Comparison of ENCODE assay signal across 9 cellular contexts in genomic region chr10:125343118-125343752, GRCh38.
DNase-seq lines count a peak whose midpoint lies in the region; FAIRE-seq and TF ChIP-seq lines count a peak whose summit lies in the region.
"Had no signal": no experiment of that assay in that cellular context is flagged by ENCODE, and none has a peak within 500 bp of the region (broad histone marks: within the 10 kb centered on the region; RNA-seq: fewer than 3 reads in every experiment).

No MANE protein-coding gene starts in this region.

- H3K4me3 ChIP-seq in A673 (ENCODE audit: low read depth, low read length, poor library complexity, severe bottlenecking): no peak overlapping the region

- in situ Hi-C loops in GM13976 (cut with MboI; ENCODE audit: low sequenced_read_pairs, unreplicated experiment): no loop called here

- H3K27ac ChIP-seq in A673 (ENCODE audit: low read depth, low read length, poor library complexity, severe bottlenecking): no peak overlapping the region
- H3K27ac ChIP-seq in VCaP: peak overlapping the region; percentile 90

- intact Hi-C loops in A673 (cut with micrococcal nuclease; ENCODE audit: unreplicated experiment): loop anchor here (5.0 kb wide), 2 partner anchors 296 to 351 kb away; no protein-coding TSS in a partner anchor

- no TSS peak for BruUV-seq in A673 (replicated peaks; lab: Mats Ljungman, UMichigan)

- H3K9me3 ChIP-seq in A673 (ENCODE audit: low read depth, low read length, poor library complexity, severe bottlenecking): no peaks in the 10 kb centered on the region

- POLR2A ChIA-PET in A673 (lab: Charles Lee; ENCODE audit: low non-redundant PET): no interaction called here
- POLR2A ChIA-PET in activated CD4-positive, alpha-beta memory T cell treated with anti-CD3 and anti-CD28 coated beads, Interleukin-2, amount 10 ng/mL, durations not matched to agents 7 days and 5 days (lab: Charles Lee): no interaction called here

- H3K36me3 Mint-ChIP-seq in activated CD4-positive, alpha-beta memory T cell treated with anti-CD3 and anti-CD28 coated beads, Interleukin-2, amount 10 ng/mL, durations not matched to agents 7 days and 5 days (ENCODE audit: low read depth): no peaks in the 10 kb centered on the region

- H3K4me1 ChIP-seq in A673 (ENCODE audit: insufficient read depth, low read length, poor library complexity, severe bottlenecking): no peaks in the 10 kb centered on the region

- no peaks in the 10 kb centered on the region for H3K36me3 ChIP-seq in A673 (ENCODE audit: insufficient read depth, low read length, poor library complexity, severe bottlenecking)

- H3K4me3 Mint-ChIP-seq in activated CD4-positive, alpha-beta memory T cell treated with anti-CD3 and anti-CD28 coated beads, Interleukin-2, amount 10 ng/mL, durations not matched to agents 7 days and 5 days: no peak overlapping the region
- H3K4me3 Mint-ChIP-seq: central memory CD8-positive, alpha-beta T cell had no signal

- no peak overlapping the region for H3K27ac Mint-ChIP-seq in activated CD4-positive, alpha-beta memory T cell treated with anti-CD3 and anti-CD28 coated beads, Interleukin-2, amount 10 ng/mL, durations not matched to agents 7 days and 5 days

- TF ChIP-seq CTCF in A673 (conservative IDR thresholded peaks at IDR 0.05; ENCODE audit: low read depth, low read length) (peak; percentile 67), GM13976 (IDR thresholded peaks at IDR 0.05; ENCODE audit: borderline replicate concordance, control extremely low read depth, extremely low read depth, insufficient read depth, missing control alignments) (peak; percentile 50), VCaP (conservative IDR thresholded peaks at IDR 0.05) (peak; percentile 31; the same call in 1 of the 2 replicates)

- DNase-seq in A673 (ENCODE audit: low spot score) (peak; percentile 31), GM13976 (ENCODE audit: low spot score) (peak; percentile 25), NCI-H1105 treated with DMSO at 0.1 percent for 48 hours (lab: John Stamatoyannopoulos, UW) (no peak), NCI-H226 (no peak), GOT3 (lab: John Stamatoyannopoulos, UW) (no peak)
- DNase-seq in activated CD4-positive, alpha-beta memory T cell treated with anti-CD3 and anti-CD28 coated beads, Interleukin-2, amount 10 ng/mL, durations not matched to agents 7 days and 5 days: no peak

- H3K27me3 ChIP-seq in A673 (replicated peaks; ENCODE audit: insufficient read depth, low read depth, low read length, poor library complexity): no peaks in the 10 kb centered on the region

- CTCF ChIA-PET in A673 (lab: Charles Lee): interaction anchor here (0.7 kb wide), 1 partner anchor 295 kb away, joined by 3 read pairs; no protein-coding TSS in a partner anchor
- CTCF ChIA-PET in activated CD4-positive, alpha-beta memory T cell treated with anti-CD3 and anti-CD28 coated beads, Interleukin-2, amount 10 ng/mL, durations not matched to agents 7 days and 5 days (lab: Charles Lee): interaction anchor here (1.0 to 1.3 kb wide), 2 partner anchors 295 to 351 kb away, joined by 3 to 4 read pairs; no protein-coding TSS in a partner anchor

- peak; percentile 5 for FAIRE-seq in islet of Langerhans (lab: Jason Lieb, UNC)

- H3K4me1 Mint-ChIP-seq in activated CD4-positive, alpha-beta memory T cell treated with anti-CD3 and anti-CD28 coated beads, Interleukin-2, amount 10 ng/mL, durations not matched to agents 7 days and 5 days: no peaks in the 10 kb centered on the region
- H3K4me1 Mint-ChIP-seq: central memory CD8-positive, alpha-beta T cell had no signal

- H3K9me3 Mint-ChIP-seq in activated CD4-positive, alpha-beta memory T cell treated with anti-CD3 and anti-CD28 coated beads, Interleukin-2, amount 10 ng/mL, durations not matched to agents 7 days and 5 days: no peaks in the 10 kb centered on the region
- H3K9me3 Mint-ChIP-seq: central memory CD8-positive, alpha-beta T cell had no signal

- H3K27me3 Mint-ChIP-seq in activated CD4-positive, alpha-beta memory T cell treated with anti-CD3 and anti-CD28 coated beads, Interleukin-2, amount 10 ng/mL, durations not matched to agents 7 days and 5 days: no peaks in the 10 kb centered on the region

Comparison
In these comparisons a context has a peak if more than half of its experiments do, and no peak if none do; other contexts are left out.
1. DNase-seq: peak in A673 (single experiment) and GM13976 (single experiment); none in NCI-H1105 treated with DMSO at 0.1 percent for 48 hours (single experiment), activated CD4-positive, alpha-beta memory T cell treated with anti-CD3 and anti-CD28 coated beads, Interleukin-2, amount 10 ng/mL, durations not matched to agents 7 days and 5 days (single experiment), NCI-H226 (single experiment) and GOT3 (single experiment).
2. Peak in every context shown above with its lines, with median percentiles within 50 percentile points of each other: CTCF ChIP-seq.